30 cellular contexts compared by ENCODE assay signal in genomic region chr9:135521608-135522095, GRCh38. TPM values are rescaled to one million over a fixed set of nuclear protein-coding genes. Genes with fewer than 3 reads are reported as not detected.
"Had no signal": no experiment of that assay in that cellular context is flagged by ENCODE, and none has a peak within 500 bp of the region (broad histone marks: within the 10 kb centered on the region; RNA-seq: fewer than 3 reads in every experiment).

No MANE protein-coding gene starts in this region.

- H3K4me1 ChIP-seq: heart left ventricle, testis had no signal

- H3K9me3 Mint-ChIP-seq: activated B cell treated with CpG ODN at 0.5 μM for 24 hours; activated CD4-positive, alpha-beta memory T cell treated with anti-CD3 and anti-CD28 coated beads for 36 hours; activated naive CD4-positive, alpha-beta T cell treated with anti-CD3 and anti-CD28 coated beads for 36 hours; activated T-helper 2 cell treated with anti-CD3 and anti-CD28 coated beads, Interferon-gamma antibody, Interleukin-2, Interleukin-4, amounts not matched to agents 10 μg/mL and 5 μg/mL and 100 μg/mL, durations not matched to agents 14 hours and 24 hours and 36 hours; brain; dendritic cell treated with granulocyte-macrophage colony-stimulating factor and Interleukin-4, amounts not matched to agents 40 ng/mL and 50 ng/mL, for 4 days; memory B cell; nephron; stimulated activated naive B cell treated with anti-CD40 and anti-IgM and Interleukin-4, amounts not matched to agents 10 μg/mL and 1 μg/mL and 100 μg/mL, for 72 hours had no signal

- H3K27ac Mint-ChIP-seq: activated B cell treated with CpG ODN at 0.5 μM for 24 hours; activated CD4-positive, alpha-beta memory T cell treated with anti-CD3 and anti-CD28 coated beads for 36 hours; activated naive CD4-positive, alpha-beta T cell treated with anti-CD3 and anti-CD28 coated beads for 36 hours; activated T-helper 2 cell treated with anti-CD3 and anti-CD28 coated beads, Interferon-gamma antibody, Interleukin-2, Interleukin-4, amounts not matched to agents 10 μg/mL and 5 μg/mL and 100 μg/mL, durations not matched to agents 14 hours and 24 hours and 36 hours; brain; dendritic cell treated with granulocyte-macrophage colony-stimulating factor and Interleukin-4, amounts not matched to agents 40 ng/mL and 50 ng/mL, for 4 days; memory B cell; nephron; stimulated activated naive B cell treated with anti-CD40 and anti-IgM and Interleukin-4, amounts not matched to agents 10 μg/mL and 1 μg/mL and 100 μg/mL, for 72 hours; T-helper 17 cell had no signal

- H3K36me3 Mint-ChIP-seq: activated CD4-positive, alpha-beta memory T cell treated with anti-CD3 and anti-CD28 coated beads for 36 hours; brain; memory B cell; stimulated activated naive B cell treated with anti-CD40 and anti-IgM and Interleukin-4, amounts not matched to agents 10 μg/mL and 1 μg/mL and 100 μg/mL, for 72 hours had no signal

- H3K27ac ChIP-seq: heart left ventricle, testis had no signal

- H3K36me3 ChIP-seq: heart left ventricle had no signal

- H3K4me3 Mint-ChIP-seq: activated B cell treated with CpG ODN at 0.5 μM for 24 hours; activated CD4-positive, alpha-beta memory T cell treated with anti-CD3 and anti-CD28 coated beads for 36 hours; activated naive CD4-positive, alpha-beta T cell treated with anti-CD3 and anti-CD28 coated beads for 36 hours; brain; dendritic cell treated with granulocyte-macrophage colony-stimulating factor and Interleukin-4, amounts not matched to agents 40 ng/mL and 50 ng/mL, for 4 days; memory B cell; nephron; stimulated activated naive B cell treated with anti-CD40 and anti-IgM and Interleukin-4, amounts not matched to agents 10 μg/mL and 1 μg/mL and 100 μg/mL, for 72 hours; T-helper 17 cell had no signal

- H3K27me3 ChIP-seq: testis had no signal

- H3K4me3 ChIP-seq: heart left ventricle, testis had no signal

- ATAC-seq: heart left ventricle; left cardiac atrium; sciatic nerve; stimulated activated naive B cell treated with anti-CD40 and anti-IgM and Interleukin-4, amounts not matched to agents 10 μg/mL and 1 μg/mL and 100 μg/mL, for 72 hours; T-helper 17 cell had no signal

- H3K9me3 ChIP-seq: heart left ventricle, testis had no signal

- DNase-seq: activated B cell treated with CpG ODN at 0.5 μM for 24 hours; activated CD4-positive, alpha-beta memory T cell treated with anti-CD3 and anti-CD28 coated beads for 36 hours; activated CD4-positive, alpha-beta T cell treated with anti-CD3 and anti-CD28 coated beads for 48 hours; activated naive CD4-positive, alpha-beta T cell treated with anti-CD3 and anti-CD28 coated beads for 36 hours; activated T-cell treated with anti-CD3 and anti-CD28 coated beads, Interleukin-2, amount 50 U/mL, for 1 hour; anterior cingulate cortex; effector CD4-positive, alpha-beta T cell; islet precursor cell; left cardiac atrium; stimulated activated CD4-positive, alpha-beta T cell treated with anti-CD3 and anti-CD28 coated beads, Interleukin-2, amount 100 ng/mL, for 48 hours; stimulated activated naive B cell treated with anti-CD40 and anti-IgM and Interleukin-4, amounts not matched to agents 10 μg/mL and 1 μg/mL and 100 μg/mL, for 72 hours; SW 1271; T-helper 17 cell; testis; trophoblast cell had no signal

- H3K4me1 Mint-ChIP-seq: activated B cell treated with CpG ODN at 0.5 μM for 24 hours; brain; memory B cell; nephron; stimulated activated naive B cell treated with anti-CD40 and anti-IgM and Interleukin-4, amounts not matched to agents 10 μg/mL and 1 μg/mL and 100 μg/mL, for 72 hours had no signal

RNA-seq across cellular contexts. Expression of gene LCN1, which starts 0.4 kb away (rescaled TPM):
- total RNA-seq: activated B cell treated with CpG ODN at 0.5 μM for 24 hours; activated CD4-positive, alpha-beta memory T cell treated with anti-CD3 and anti-CD28 coated beads for 36 hours; activated T-helper 2 cell treated with anti-CD3 and anti-CD28 coated beads, Interferon-gamma antibody, Interleukin-2, Interleukin-4, amounts not matched to agents 10 μg/mL and 5 μg/mL and 100 μg/mL, durations not matched to agents 14 hours and 24 hours and 36 hours; cardiac septum; epithelial cell of proximal tubule; fibroblast of villous mesenchyme; lower leg skin; mononuclear cell; myocyte; renal cortical epithelial cell; sciatic nerve; T-helper 17 cell; testis had no signal

RNA-seq across cellular contexts. Expression of gene OBP2A, which starts 24.3 kb away (rescaled TPM):
- total RNA-seq: activated B cell treated with CpG ODN at 0.5 μM for 24 hours; activated CD4-positive, alpha-beta memory T cell treated with anti-CD3 and anti-CD28 coated beads for 36 hours; activated naive CD4-positive, alpha-beta T cell treated with anti-CD3 and anti-CD28 coated beads for 36 hours; activated T-helper 2 cell treated with anti-CD3 and anti-CD28 coated beads, Interferon-gamma antibody, Interleukin-2, Interleukin-4, amounts not matched to agents 10 μg/mL and 5 μg/mL and 100 μg/mL, durations not matched to agents 14 hours and 24 hours and 36 hours; cardiac septum; epithelial cell of proximal tubule; fibroblast of villous mesenchyme; heart left ventricle; left cardiac atrium; mononuclear cell; myocyte; renal cortical epithelial cell; sciatic nerve; T-helper 17 cell had no signal
- polyA plus RNA-seq: heart left ventricle had no signal

RNA-seq across cellular contexts. Expression of gene PAEP, which starts 39.9 kb away (rescaled TPM):
- total RNA-seq: activated B cell treated with CpG ODN at 0.5 μM for 24 hours; activated CD4-positive, alpha-beta memory T cell treated with anti-CD3 and anti-CD28 coated beads for 36 hours; activated naive CD4-positive, alpha-beta T cell treated with anti-CD3 and anti-CD28 coated beads for 36 hours; activated T-helper 2 cell treated with anti-CD3 and anti-CD28 coated beads, Interferon-gamma antibody, Interleukin-2, Interleukin-4, amounts not matched to agents 10 μg/mL and 5 μg/mL and 100 μg/mL, durations not matched to agents 14 hours and 24 hours and 36 hours; cardiac septum; chondrocyte; epithelial cell of proximal tubule; fibroblast of villous mesenchyme; heart left ventricle; left cardiac atrium; mononuclear cell; myocyte; renal cortical epithelial cell; sciatic nerve; T-helper 17 cell; testis had no signal
- polyA plus RNA-seq: heart left ventricle had no signal
